ENCODE assay signal across 1 cellular context in the genomic region with DNA sequence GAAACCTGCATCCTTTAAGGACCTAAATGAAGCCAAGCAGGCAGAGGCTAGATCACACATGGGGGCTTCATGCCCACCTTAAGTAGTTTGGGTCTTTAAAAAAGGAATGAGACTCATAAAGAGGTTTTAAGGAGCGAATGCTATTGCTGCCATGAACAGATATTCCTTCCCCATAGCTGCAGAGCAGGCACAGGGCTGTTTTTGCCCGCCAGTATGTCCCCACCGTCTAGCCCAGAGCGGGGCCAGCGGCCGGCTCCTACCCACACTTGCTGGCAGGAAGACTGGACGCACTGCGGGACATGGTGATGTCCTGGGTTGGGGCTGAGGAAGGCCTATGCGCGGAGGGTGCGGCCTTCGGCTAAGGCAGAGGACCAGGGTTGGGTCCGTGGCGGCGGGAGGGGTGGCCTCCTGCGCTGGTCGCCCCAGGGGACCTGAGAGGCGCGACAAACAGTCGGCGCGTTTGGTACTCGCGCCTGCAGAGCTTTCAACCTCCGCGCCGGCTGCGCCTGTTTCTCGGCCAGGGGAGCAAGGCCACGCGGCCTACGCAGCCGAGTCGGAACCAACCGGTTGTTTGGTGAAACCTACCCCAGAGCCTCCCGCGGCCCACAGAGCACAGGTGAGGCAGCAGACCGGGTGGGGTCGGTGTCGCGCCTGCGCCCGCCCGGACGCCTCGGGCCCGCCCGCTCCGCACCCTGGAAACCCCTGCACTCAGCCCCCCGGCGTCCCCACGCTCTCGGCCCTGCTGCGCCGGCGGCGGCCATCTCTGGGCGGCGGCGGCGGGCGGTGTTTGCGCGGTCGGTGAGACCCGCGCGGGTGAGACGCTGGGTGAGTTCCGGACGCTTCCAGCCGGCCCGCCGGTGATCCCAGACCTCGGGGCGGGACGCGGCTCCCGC.
TF ChIP-seq lines count a peak whose summit lies in the region.

A gene with protein sequence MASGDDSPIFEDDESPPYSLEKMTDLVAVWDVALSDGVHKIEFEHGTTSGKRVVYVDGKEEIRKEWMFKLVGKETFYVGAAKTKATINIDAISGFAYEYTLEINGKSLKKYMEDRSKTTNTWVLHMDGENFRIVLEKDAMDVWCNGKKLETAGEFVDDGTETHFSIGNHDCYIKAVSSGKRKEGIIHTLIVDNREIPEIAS (plus strand): TSS at position 450 of the 893 bp plus-strand sequence. CDS start 10,956 bp downstream, outside the sequence.

TF ChIP-seq in HepG2, 621 proteins besides CTCF, POLR2A, EP300 and RAD21 (continued from another document and continues in another):
- TF ChIP-seq, protein P1, sequence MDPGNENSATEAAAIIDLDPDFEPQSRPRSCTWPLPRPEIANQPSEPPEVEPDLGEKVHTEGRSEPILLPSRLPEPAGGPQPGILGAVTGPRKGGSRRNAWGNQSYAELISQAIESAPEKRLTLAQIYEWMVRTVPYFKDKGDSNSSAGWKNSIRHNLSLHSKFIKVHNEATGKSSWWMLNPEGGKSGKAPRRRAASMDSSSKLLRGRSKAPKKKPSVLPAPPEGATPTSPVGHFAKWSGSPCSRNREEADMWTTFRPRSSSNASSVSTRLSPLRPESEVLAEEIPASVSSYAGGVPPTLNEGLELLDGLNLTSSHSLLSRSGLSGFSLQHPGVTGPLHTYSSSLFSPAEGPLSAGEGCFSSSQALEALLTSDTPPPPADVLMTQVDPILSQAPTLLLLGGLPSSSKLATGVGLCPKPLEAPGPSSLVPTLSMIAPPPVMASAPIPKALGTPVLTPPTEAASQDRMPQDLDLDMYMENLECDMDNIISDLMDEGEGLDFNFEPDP (CRISPR knock-in tag; conservative IDR thresholded peaks at IDR 0.05) = no peak
- TF ChIP-seq KDM4B (CRISPR knock-in tag; IDR thresholded peaks at IDR 0.05) (peak; percentile 35; the same call in 1 of the 2 replicates), XBP1 (CRISPR knock-in tag; IDR thresholded peaks at IDR 0.05) (no peak), ZNF616 (CRISPR knock-in tag; IDR thresholded peaks at IDR 0.05; ENCODE audit: low read depth) (0 out of 2 replicates have a peak, but pooled peaks have one; percentile 57), SPEN (CRISPR knock-in tag; IDR thresholded peaks at IDR 0.05; ENCODE audit: low read depth) (peak; percentile 86), RBM22 (optimal IDR thresholded peaks at IDR 0.05; ENCODE audit: low read length) (peak; percentile 43), BHLHE40 (IDR thresholded peaks at IDR 0.05; ENCODE audit: low read length) (0 out of 2 replicates have a peak, but pooled peaks have one; percentile 4), ZBTB38 (CRISPR knock-in tag; IDR thresholded peaks at IDR 0.05) (peak; percentile 69; the same call in 1 of the 2 replicates), KLF16 (CRISPR knock-in tag; IDR thresholded peaks at IDR 0.05) (peak in 1 of 2 experiments; percentile 85; a peak in 2 of 4 replicates), ZFX (CRISPR knock-in tag; IDR thresholded peaks at IDR 0.05; ENCODE audit: low read depth) (peak; percentile 99), HHEX (CRISPR knock-in tag; IDR thresholded peaks at IDR 0.05) (no peak), NFKB2 (CRISPR knock-in tag; IDR thresholded peaks at IDR 0.05; ENCODE audit: borderline replicate concordance) (peak; percentile 87; the same call in 1 of the 2 replicates), U2AF1 (optimal IDR thresholded peaks at IDR 0.05; ENCODE audit: low read depth, low read length) (peak; percentile 70), SNAI1 (CRISPR knock-in tag; IDR thresholded peaks at IDR 0.05; ENCODE audit: borderline replicate concordance) (0 out of 2 replicates have a peak, but pooled peaks have one; percentile 76), PHF20 (CRISPR knock-in tag; IDR thresholded peaks at IDR 0.05) (peak; percentile 49; the same call in 1 of the 2 replicates), FOXO1 (CRISPR knock-in tag; IDR thresholded peaks at IDR 0.05) (peak; percentile 58; the same call in 1 of the 2 replicates), ZNF674 (CRISPR knock-in tag; IDR thresholded peaks at IDR 0.05; ENCODE audit: low read depth) (no peak), ZNF30 (CRISPR knock-in tag; IDR thresholded peaks at IDR 0.05) (peak; percentile 74; the same call in 1 of the 2 replicates)
- TF ChIP-seq, protein P2, sequence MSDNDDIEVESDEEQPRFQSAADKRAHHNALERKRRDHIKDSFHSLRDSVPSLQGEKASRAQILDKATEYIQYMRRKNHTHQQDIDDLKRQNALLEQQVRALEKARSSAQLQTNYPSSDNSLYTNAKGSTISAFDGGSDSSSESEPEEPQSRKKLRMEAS (IDR thresholded peaks at IDR 0.05) = peak; percentile 88
- TF ChIP-seq, protein P3, sequence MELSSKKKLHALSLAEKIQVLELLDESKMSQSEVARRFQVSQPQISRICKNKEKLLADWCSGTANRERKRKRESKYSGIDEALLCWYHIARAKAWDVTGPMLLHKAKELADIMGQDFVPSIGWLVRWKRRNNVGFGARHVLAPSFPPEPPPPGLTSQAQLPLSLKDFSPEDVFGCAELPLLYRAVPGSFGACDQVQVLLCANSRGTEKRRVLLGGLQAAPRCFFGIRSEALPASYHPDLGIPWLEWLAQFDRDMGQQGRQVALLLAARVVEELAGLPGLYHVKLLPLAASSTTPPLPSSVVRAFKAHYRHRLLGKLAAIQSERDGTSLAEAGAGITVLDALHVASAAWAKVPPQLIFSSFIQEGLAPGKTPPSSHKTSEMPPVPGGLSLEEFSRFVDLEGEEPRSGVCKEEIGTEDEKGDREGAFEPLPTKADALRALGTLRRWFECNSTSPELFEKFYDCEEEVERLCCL (CRISPR knock-in tag; IDR thresholded peaks at IDR 0.05; ENCODE audit: borderline replicate concordance) = peak; percentile 90; the same call in 1 of the 2 replicates
- TF ChIP-seq, protein P4, sequence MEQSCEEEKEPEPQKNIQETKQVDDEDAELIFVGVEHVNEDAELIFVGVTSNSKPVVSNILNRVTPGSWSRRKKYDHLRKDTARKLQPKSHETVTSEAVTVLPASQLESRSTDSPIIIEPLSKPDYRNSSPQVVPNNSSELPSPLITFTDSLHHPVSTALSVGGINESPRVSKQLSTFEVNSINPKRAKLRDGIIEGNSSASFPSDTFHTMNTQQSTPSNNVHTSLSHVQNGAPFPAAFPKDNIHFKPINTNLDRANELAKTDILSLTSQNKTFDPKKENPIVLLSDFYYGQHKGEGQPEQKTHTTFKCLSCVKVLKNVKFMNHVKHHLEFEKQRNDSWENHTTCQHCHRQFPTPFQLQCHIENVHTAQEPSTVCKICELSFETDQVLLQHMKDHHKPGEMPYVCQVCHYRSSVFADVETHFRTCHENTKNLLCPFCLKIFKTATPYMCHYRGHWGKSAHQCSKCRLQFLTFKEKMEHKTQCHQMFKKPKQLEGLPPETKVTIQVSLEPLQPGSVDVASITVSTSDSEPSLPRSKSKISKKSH (CRISPR knock-in tag; IDR thresholded peaks at IDR 0.05; ENCODE audit: borderline replicate concordance) = peak; percentile 85
- TF ChIP-seq, protein P5, sequence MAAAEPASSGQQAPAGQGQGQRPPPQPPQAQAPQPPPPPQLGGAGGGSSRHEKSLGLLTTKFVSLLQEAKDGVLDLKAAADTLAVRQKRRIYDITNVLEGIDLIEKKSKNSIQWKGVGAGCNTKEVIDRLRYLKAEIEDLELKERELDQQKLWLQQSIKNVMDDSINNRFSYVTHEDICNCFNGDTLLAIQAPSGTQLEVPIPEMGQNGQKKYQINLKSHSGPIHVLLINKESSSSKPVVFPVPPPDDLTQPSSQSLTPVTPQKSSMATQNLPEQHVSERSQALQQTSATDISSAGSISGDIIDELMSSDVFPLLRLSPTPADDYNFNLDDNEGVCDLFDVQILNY (CRISPR knock-in tag; conservative IDR thresholded peaks at IDR 0.05) = peak; percentile 85
- TF ChIP-seq, protein P6, sequence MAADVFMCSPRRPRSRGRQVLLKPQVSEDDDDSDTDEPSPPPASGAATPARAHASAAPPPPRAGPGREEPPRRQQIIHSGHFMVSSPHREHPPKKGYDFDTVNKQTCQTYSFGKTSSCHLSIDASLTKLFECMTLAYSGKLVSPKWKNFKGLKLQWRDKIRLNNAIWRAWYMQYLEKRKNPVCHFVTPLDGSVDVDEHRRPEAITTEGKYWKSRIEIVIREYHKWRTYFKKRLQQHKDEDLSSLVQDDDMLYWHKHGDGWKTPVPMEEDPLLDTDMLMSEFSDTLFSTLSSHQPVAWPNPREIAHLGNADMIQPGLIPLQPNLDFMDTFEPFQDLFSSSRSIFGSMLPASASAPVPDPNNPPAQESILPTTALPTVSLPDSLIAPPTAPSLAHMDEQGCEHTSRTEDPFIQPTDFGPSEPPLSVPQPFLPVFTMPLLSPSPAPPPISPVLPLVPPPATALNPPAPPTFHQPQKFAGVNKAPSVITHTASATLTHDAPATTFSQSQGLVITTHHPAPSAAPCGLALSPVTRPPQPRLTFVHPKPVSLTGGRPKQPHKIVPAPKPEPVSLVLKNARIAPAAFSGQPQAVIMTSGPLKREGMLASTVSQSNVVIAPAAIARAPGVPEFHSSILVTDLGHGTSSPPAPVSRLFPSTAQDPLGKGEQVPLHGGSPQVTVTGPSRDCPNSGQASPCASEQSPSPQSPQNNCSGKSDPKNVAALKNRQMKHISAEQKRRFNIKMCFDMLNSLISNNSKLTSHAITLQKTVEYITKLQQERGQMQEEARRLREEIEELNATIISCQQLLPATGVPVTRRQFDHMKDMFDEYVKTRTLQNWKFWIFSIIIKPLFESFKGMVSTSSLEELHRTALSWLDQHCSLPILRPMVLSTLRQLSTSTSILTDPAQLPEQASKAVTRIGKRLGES (CRISPR knock-in tag; IDR thresholded peaks at IDR 0.05; ENCODE audit: borderline replicate concordance) = peak; percentile 73
- TF ChIP-seq, protein P7, sequence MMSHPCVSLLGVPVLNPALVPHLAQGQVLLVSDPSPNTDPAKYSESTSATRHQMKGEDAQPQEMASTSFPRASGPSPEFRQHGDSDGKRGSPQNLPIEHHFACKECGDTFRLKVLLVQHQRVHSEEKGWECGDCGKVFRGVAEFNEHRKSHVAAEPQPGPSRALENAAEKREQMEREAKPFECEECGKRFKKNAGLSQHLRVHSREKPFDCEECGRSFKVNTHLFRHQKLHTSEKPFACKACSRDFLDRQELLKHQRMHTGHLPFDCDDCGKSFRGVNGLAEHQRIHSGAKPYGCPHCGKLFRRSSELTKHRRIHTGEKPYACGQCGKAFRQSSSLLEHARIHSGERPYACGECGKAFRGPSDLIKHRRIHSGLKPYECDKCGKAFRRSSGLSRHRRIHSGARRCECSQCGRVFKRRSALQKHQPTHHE (CRISPR knock-in tag; IDR thresholded peaks at IDR 0.05; ENCODE audit: borderline replicate concordance) = 0 out of 2 replicates have a peak, but pooled peaks have one; percentile 27
- TF ChIP-seq, protein P8, sequence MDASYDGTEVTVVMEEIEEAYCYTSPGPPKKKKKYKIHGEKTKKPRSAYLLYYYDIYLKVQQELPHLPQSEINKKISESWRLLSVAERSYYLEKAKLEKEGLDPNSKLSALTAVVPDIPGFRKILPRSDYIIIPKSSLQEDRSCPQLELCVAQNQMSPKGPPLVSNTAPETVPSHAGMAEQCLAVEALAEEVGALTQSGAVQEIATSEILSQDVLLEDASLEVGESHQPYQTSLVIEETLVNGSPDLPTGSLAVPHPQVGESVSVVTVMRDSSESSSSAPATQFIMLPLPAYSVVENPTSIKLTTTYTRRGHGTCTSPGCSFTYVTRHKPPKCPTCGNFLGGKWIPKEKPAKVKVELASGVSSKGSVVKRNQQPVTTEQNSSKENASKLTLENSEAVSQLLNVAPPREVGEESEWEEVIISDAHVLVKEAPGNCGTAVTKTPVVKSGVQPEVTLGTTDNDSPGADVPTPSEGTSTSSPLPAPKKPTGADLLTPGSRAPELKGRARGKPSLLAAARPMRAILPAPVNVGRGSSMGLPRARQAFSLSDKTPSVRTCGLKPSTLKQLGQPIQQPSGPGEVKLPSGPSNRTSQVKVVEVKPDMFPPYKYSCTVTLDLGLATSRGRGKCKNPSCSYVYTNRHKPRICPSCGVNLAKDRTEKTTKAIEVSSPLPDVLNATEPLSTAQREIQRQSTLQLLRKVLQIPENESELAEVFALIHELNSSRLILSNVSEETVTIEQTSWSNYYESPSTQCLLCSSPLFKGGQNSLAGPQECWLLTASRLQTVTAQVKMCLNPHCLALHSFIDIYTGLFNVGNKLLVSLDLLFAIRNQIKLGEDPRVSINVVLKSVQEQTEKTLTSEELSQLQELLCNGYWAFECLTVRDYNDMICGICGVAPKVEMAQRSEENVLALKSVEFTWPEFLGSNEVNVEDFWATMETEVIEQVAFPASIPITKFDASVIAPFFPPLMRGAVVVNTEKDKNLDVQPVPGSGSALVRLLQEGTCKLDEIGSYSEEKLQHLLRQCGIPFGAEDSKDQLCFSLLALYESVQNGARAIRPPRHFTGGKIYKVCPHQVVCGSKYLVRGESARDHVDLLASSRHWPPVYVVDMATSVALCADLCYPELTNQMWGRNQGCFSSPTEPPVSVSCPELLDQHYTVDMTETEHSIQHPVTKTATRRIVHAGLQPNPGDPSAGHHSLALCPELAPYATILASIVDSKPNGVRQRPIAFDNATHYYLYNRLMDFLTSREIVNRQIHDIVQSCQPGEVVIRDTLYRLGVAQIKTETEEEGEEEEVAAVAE (CRISPR knock-in tag; IDR thresholded peaks at IDR 0.05; ENCODE audit: borderline replicate concordance) = peak; percentile 20; the same call in 1 of the 2 replicates
- TF ChIP-seq, protein P9, sequence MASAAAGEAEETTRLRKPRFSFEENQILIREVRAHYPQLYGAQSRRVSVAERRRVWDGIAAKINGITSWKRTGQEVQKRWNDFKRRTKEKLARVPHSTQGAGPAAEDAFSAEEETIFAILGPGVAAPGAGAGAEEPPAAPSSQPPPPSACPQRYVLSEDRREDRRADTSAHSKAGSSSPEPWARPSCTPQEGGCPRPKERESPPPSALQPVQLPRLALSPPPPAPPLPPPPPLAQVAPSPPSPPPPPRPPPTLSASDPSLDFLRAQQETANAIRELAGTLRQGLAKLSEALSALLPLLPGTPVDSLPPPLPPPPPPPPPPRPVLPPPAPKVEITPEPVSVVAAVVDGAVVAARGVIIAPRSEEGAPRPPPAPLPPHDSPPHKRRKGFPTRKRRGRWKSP (CRISPR knock-in tag; IDR thresholded peaks at IDR 0.05) = peak; percentile 86
- TF ChIP-seq, protein P10, sequence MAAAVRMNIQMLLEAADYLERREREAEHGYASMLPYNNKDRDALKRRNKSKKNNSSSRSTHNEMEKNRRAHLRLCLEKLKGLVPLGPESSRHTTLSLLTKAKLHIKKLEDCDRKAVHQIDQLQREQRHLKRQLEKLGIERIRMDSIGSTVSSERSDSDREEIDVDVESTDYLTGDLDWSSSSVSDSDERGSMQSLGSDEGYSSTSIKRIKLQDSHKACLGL (CRISPR knock-in tag; IDR thresholded peaks at IDR 0.05) = peak; percentile 93
- TF ChIP-seq, protein P11, sequence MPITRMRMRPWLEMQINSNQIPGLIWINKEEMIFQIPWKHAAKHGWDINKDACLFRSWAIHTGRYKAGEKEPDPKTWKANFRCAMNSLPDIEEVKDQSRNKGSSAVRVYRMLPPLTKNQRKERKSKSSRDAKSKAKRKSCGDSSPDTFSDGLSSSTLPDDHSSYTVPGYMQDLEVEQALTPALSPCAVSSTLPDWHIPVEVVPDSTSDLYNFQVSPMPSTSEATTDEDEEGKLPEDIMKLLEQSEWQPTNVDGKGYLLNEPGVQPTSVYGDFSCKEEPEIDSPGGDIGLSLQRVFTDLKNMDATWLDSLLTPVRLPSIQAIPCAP (CRISPR knock-in tag; IDR thresholded peaks at IDR 0.05; ENCODE audit: low read depth) = no peak
